8 cellular contexts compared by ENCODE assay signal in genomic region chr2:71544919-71545571, GRCh38.
A peak's percentile ranks its signal among the peaks of the same experiment; 100 is the strongest.
DNase-seq lines count a peak whose midpoint lies in the region; ATAC-seq, FAIRE-seq and TF ChIP-seq lines count a peak whose summit lies in the region.

No MANE protein-coding gene starts in this region.

- no peak for TF ChIP-seq POLR2A in endothelial cell of umbilical vein (IDR thresholded peaks at IDR 0.05; ENCODE audit: low read depth, low read length)

- H3K36me3 ChIP-seq in endothelial cell of umbilical vein (ENCODE audit: control insufficient read depth in 2 of 2, extremely low read depth in 1 of 2, insufficient read depth in 2 of 2, low read length in 2 of 2) (no peaks in the 10 kb centered on the region), pancreas (no peaks in the 10 kb centered on the region)

- H3K4me1 ChIP-seq in endothelial cell of umbilical vein (ENCODE audit: control insufficient read depth, extremely low read depth, insufficient read depth, low read length) (peaks cover 11% of the 10 kb centered on the region), pancreas (no peaks in the 10 kb centered on the region)

- H3K4me3 ChIP-seq in endothelial cell of umbilical vein (replicated peaks in 1 of 3; ENCODE audit: insufficient read depth in 1 of 3, low read depth in 1 of 3, low read length in 3 of 3) (peak overlapping the region in 1 of 3 experiments; percentile 7), pancreas (peak overlapping the region in 2 of 4 donors; percentile 11 to 26)

- H3K27me3 ChIP-seq in endothelial cell of umbilical vein (ENCODE audit: control insufficient read depth in 2 of 2, insufficient read depth in 2 of 2, low read length in 2 of 2) (no peaks in the 10 kb centered on the region), pancreas (peaks cover 0 to 7% (median 0%) of the 10 kb centered on the region in 4 donors)

- H3K27ac Mint-ChIP-seq in Calu3 (ENCODE audit: unreplicated experiment): peak overlapping the region; percentile 15
- H3K27ac Mint-ChIP-seq in mesothelial cell of epicardium: no peak overlapping the region

- H3K9me1 ChIP-seq in endothelial cell of umbilical vein (replicated peaks; ENCODE audit: control insufficient read depth, extremely low read depth, insufficient read depth, low read length): no peaks in the 10 kb centered on the region

- H4K20me1 ChIP-seq in endothelial cell of umbilical vein (replicated peaks; ENCODE audit: control insufficient read depth, extremely low read depth, insufficient read depth, low read length): no peaks in the 10 kb centered on the region

- 34 to 39% methylated on average over 9 of the region's 9 CpGs for WGBS in pancreas, 2 donors

- no peaks in the 10 kb centered on the region for H3K79me2 ChIP-seq in endothelial cell of umbilical vein (ENCODE audit: control insufficient read depth, insufficient read depth, low read length)

- intact Hi-C loops in Calu3 (cut with micrococcal nuclease; ENCODE audit: unreplicated experiment): loop anchor here (5.0 kb wide), 3 partner anchors 252 to 1032 kb away; no protein-coding TSS in a partner anchor
- intact Hi-C loops in endothelial cell of umbilical vein (cut with micrococcal nuclease): loop anchor here (1.0 to 10.0 kb wide), 8 partner anchors 65 to 1200 kb away; no protein-coding TSS in a partner anchor
- intact Hi-C loops in pancreas (cut with DNase I): loop anchor here (5.0 to 10.0 kb wide), 4 partner anchors 250 to 607 kb away; partner anchors contain the start of gene CYP26B1 (in 2 of the 3)

- H3K9me3 ChIP-seq in endothelial cell of umbilical vein (replicated peaks; ENCODE audit: control insufficient read depth, insufficient read depth, low read length) (no peaks in the 10 kb centered on the region), pancreas (no peaks in the 10 kb centered on the region)

- POLR2A ChIA-PET in endothelial cell of umbilical vein (lab: Charles Lee): no interaction called here

- CTCF ChIA-PET in Calu3 (lab: Charles Lee): interaction anchor here (0.5 to 1.3 kb wide), 3 partner anchors 10 to 22 kb away, joined by 3 to 7 read pairs (median 3); no protein-coding TSS in a partner anchor
- CTCF ChIA-PET in endothelial cell of umbilical vein (lab: Charles Lee): interaction anchor here (1.2 to 4.1 kb wide), 6 partner anchors 13 to 1035 kb away, joined by 3 to 33 read pairs (median 6); no protein-coding TSS in a partner anchor

- H3K4me2 ChIP-seq in endothelial cell of umbilical vein (ENCODE audit: insufficient read depth, low read length): peak overlapping the region; percentile 41

- no peak overlapping the region for H3K9ac ChIP-seq in endothelial cell of umbilical vein (replicated peaks; ENCODE audit: extremely low read depth, insufficient read depth, low read length)

- H3K27me3 Mint-ChIP-seq in Calu3 (ENCODE audit: unreplicated experiment) (peaks cover 57% of the 10 kb centered on the region), mesothelial cell of epicardium (ENCODE audit: low read depth) (no peaks in the 10 kb centered on the region)

- H3K27ac ChIP-seq in endothelial cell of umbilical vein (ENCODE audit: insufficient read depth, low read depth, low read length): peak overlapping the region; percentile 28
- H3K27ac ChIP-seq in pancreas: no peak overlapping the region

- ATAC-seq in pancreas (peak; percentile 47 to 67 (median 59)), GM21717 (IDR thresholded peaks at IDR 0.05; ENCODE audit: unreplicated experiment) (no peak)

- peak overlapping the region; percentile 69 for H2AFZ ChIP-seq in endothelial cell of umbilical vein (ENCODE audit: low read depth, low read length)

- dilution Hi-C loops in endothelial cell of umbilical vein (cut with MboI; ENCODE audit: extremely low pct_ligation_motif_present, low sequenced_read_pairs): no loop called here

- H3K4me1 Mint-ChIP-seq in Calu3 (ENCODE audit: low read depth, unreplicated experiment) (peaks cover 17% of the 10 kb centered on the region), mesothelial cell of epicardium (peaks cover 18% of the 10 kb centered on the region)

- TF ChIP-seq CTCF in Calu3 (IDR thresholded peaks at IDR 0.05; ENCODE audit: unreplicated experiment) (no peak), endothelial cell of umbilical vein (IDR thresholded peaks at IDR 0.05; ENCODE audit: extremely low read depth in 1 of 2, insufficient read depth in 1 of 2, low read depth in 1 of 2, low read length in 2 of 2) (no peak), pancreas (IDR thresholded peaks at IDR 0.05) (no peak), mesothelial cell of epicardium (IDR thresholded peaks at IDR 0.05; ENCODE audit: unreplicated experiment) (no peak)

- H3K36me3 Mint-ChIP-seq in Calu3 (ENCODE audit: insufficient read depth, unreplicated experiment) (no peaks in the 10 kb centered on the region), mesothelial cell of epicardium (no peaks in the 10 kb centered on the region)

- H3K4me3 Mint-ChIP-seq in Calu3 (ENCODE audit: low read depth, unreplicated experiment) (peak overlapping the region; percentile 54), mesothelial cell of epicardium (no peak overlapping the region)

- BruUV-seq in Calu3 (replicated peaks; lab: Mats Ljungman, UMichigan) (no TSS peak), endothelial cell of umbilical vein (replicated peaks; lab: Mats Ljungman, UMichigan) (TSS peak; percentile 80)

- H3K9me3 Mint-ChIP-seq in Calu3 (ENCODE audit: low read depth, unreplicated experiment): no peaks in the 10 kb centered on the region
- H3K9me3 Mint-ChIP-seq in mesothelial cell of epicardium: no peaks in the 10 kb centered on the region

- DNase-seq in Calu3: no peak
- peak; percentile 31 for DNase-seq in endothelial cell of umbilical vein (ENCODE audit: low read depth, low spot score)
- DNase-seq in pancreas: peak in 1 of 6 donors; percentile 22
- DNase-seq in mesothelial cell of epicardium (ENCODE audit: low spot score in 2 of 2, unreplicated experiment in 2 of 2): no peak
- no peak for DNase-seq in NCI-H69 (lab: John Stamatoyannopoulos, UW)
- no peak for DNase-seq in stimulated activated CD4-positive, alpha-beta T cell treated with anti-CD3 and anti-CD28 coated beads, Interleukin-2, amount 100 ng/mL, for 48 hours

- FAIRE-seq in endothelial cell of umbilical vein (lab: Jason Lieb, UNC): no peak
- FAIRE-seq in pancreas (lab: Jason Lieb, UNC): no peak

TF ChIP-seq in PFSK-1, 5 proteins besides CTCF, POLR2A, EP300 and RAD21:
- TF ChIP-seq POLR2AphosphoS5 (IDR thresholded peaks at IDR 0.05; ENCODE audit: low read depth, low read length) (0 out of 2 replicates have a peak, but pooled peaks have one; percentile 33), REST (IDR thresholded peaks at IDR 0.05; ENCODE audit: insufficient read depth in 1 of 2, low read depth in 2 of 2, low read length in 2 of 2) (no peak)

TF ChIP-seq in endothelial cell of umbilical vein, 7 proteins besides CTCF, POLR2A, EP300 and RAD21:
- TF ChIP-seq MYC (IDR thresholded peaks at IDR 0.05; ENCODE audit: low read depth, low read length) (no peak), MAX (IDR thresholded peaks at IDR 0.05; ENCODE audit: insufficient read depth, insufficient read length) (no peak), POLR2AphosphoS5 (IDR thresholded peaks at IDR 0.05; ENCODE audit: insufficient read depth, low read depth, low read length) (peak; percentile 39), JUN (IDR thresholded peaks at IDR 0.05; ENCODE audit: borderline replicate concordance, insufficient read depth, insufficient read length, low read depth) (no peak)
